ENCODE assay signal across 29 cellular contexts in the genomic region with DNA sequence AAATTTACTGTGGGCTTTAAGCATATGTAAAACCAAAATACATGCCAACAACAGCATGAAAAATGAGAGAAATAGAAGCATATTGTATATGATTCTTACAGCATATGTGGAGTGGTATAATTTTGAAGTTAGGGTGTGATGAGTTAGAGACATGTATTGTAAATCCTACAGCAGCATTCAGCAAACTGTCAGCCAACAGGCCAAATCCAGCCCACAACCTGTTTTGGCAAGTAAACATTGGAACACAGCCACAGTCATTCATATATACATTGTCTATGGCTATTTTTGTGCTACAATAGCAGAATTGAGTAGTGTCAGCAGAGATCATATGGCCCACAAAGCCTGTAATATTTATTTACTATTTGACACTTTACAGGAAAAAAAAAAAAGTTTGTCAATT. TPM values are rescaled to one million over a fixed set of nuclear protein-coding genes. Genes with fewer than 3 reads are reported as not detected.
A peak's percentile ranks its signal among the peaks of the same experiment; 100 is the strongest.
DNase-seq lines count a peak whose midpoint lies in the region; ATAC-seq, FAIRE-seq and TF ChIP-seq lines count a peak whose summit lies in the region.
"Had no signal": no experiment of that assay in that cellular context is flagged by ENCODE, and none has a peak within 500 bp of the region (broad histone marks: within the 10 kb centered on the region; RNA-seq: fewer than 3 reads in every experiment).

No MANE protein-coding gene starts in this region.

- H3K79me1 ChIP-seq in mesenchymal stem cell (replicated peaks; ENCODE audit: low read length, poor library complexity, severe bottlenecking) = no peaks in the 10 kb centered on the region

- no peak overlapping the region for H2BK120ac ChIP-seq in mesenchymal stem cell (ENCODE audit: low read depth, low read length)

- H4K8ac ChIP-seq in mesenchymal stem cell (ENCODE audit: low read length) = no peak overlapping the region

- no peaks in the 10 kb centered on the region for H3K79me2 ChIP-seq in keratinocyte (ENCODE audit: control insufficient read depth, insufficient read depth, low read length)

- H3K4me1 ChIP-seq in keratinocyte (ENCODE audit: control insufficient read depth, extremely low read depth, insufficient read depth, low read length) (peaks cover 11% of the 10 kb centered on the region), vagina (no peaks in the 10 kb centered on the region), mesenchymal stem cell (ENCODE audit: control insufficient read depth, insufficient read depth, low read depth, low read length) (no peaks in the 10 kb centered on the region)
- H3K4me1 ChIP-seq: BE2C, BLaER1 had no signal

- H3K27ac ChIP-seq in keratinocyte (ENCODE audit: control insufficient read depth, insufficient read depth, low read length) (no peak overlapping the region), vagina (no peak overlapping the region), mesenchymal stem cell (ENCODE audit: low read length, poor library complexity, severe bottlenecking) (no peak overlapping the region)
- H3K27ac ChIP-seq: BLaER1 had no signal

- peak; percentile 26 for DNase-seq in LNCaP clone FGC (ENCODE audit: low read depth)
- peak; percentile 71 for DNase-seq in bronchial epithelial cell (ENCODE audit: low read depth)
- no peak for DNase-seq in keratinocyte (ENCODE audit: low read depth, low spot score)
- no peak for DNase-seq in T-helper 9 cell
- DNase-seq in vagina (ENCODE audit: extremely low spot score in 2 of 2) = no peak
- DNase-seq in mesenchymal stem cell = no peak
- no peak for DNase-seq in NCI-H69 (lab: John Stamatoyannopoulos, UW)
- DNase-seq: 8988T; ACHN; BE2C; C1 segment of cervical spinal cord; CD4-positive, alpha-beta memory T cell; CD4-positive, CD25-positive, alpha-beta regulatory T cell; CD8-positive, alpha-beta memory T cell; COR-L47; DMS 273 treated with DMSO at 0.1 percent for 48 hours; DMS153; DMS53; DMS79; DND-41; EL; GDM1 had no signal

- H3K4ac ChIP-seq in mesenchymal stem cell (ENCODE audit: low read depth in 1 of 2, low read length in 2 of 2) = no peak overlapping the region

- H3K23ac ChIP-seq in mesenchymal stem cell (ENCODE audit: low read length in 2 of 2) = no peak overlapping the region

- TF ChIP-seq CTCF in LNCaP clone FGC (IDR thresholded peaks at IDR 0.05; ENCODE audit: control insufficient read depth, extremely low read depth, insufficient read depth) = no peak
- TF ChIP-seq CTCF in bronchial epithelial cell (IDR thresholded peaks at IDR 0.05; ENCODE audit: insufficient read depth, low read length, severe bottlenecking) = no peak
- no peak for TF ChIP-seq CTCF in keratinocyte (optimal IDR thresholded peaks at IDR 0.05 in 1 of 3, IDR thresholded peaks at IDR 0.05 in 1 of 3, conservative IDR thresholded peaks at IDR 0.05 in 1 of 3; ENCODE audit: extremely low read depth in 1 of 3, insufficient read depth in 2 of 3, low read length in 3 of 3)
- TF ChIP-seq CTCF in vagina (IDR thresholded peaks at IDR 0.05) = no peak

- no peak overlapping the region for H2AK5ac ChIP-seq in mesenchymal stem cell (ENCODE audit: low read length, severe bottlenecking)

- H3K18ac ChIP-seq in mesenchymal stem cell (ENCODE audit: low read depth in 1 of 2, low read length in 2 of 2) = no peak overlapping the region

- FAIRE-seq in bronchial epithelial cell (lab: Jason Lieb, UNC) = no peak
- FAIRE-seq in keratinocyte (lab: Jason Lieb, UNC) = peak; percentile 75
- FAIRE-seq: A204.1, GM12878, GM12892, GM18507, GM19239 had no signal

- no peaks in the 10 kb centered on the region for H4K20me1 ChIP-seq in keratinocyte (ENCODE audit: control insufficient read depth, extremely low read depth, insufficient read depth, low read length)
- H4K20me1 ChIP-seq: BLaER1 had no signal

- intact Hi-C loops in vagina (cut with DNase I) = no loop called here

- H4K91ac ChIP-seq in mesenchymal stem cell (ENCODE audit: low read length) = no peak overlapping the region

- H3K9me3 ChIP-seq in keratinocyte (ENCODE audit: control insufficient read depth, low read depth, low read length) (peaks cover 6% of the 10 kb centered on the region), vagina (peaks cover 4% of the 10 kb centered on the region), mesenchymal stem cell (ENCODE audit: control insufficient read depth, low read length) (peaks cover 29% of the 10 kb centered on the region)
- H3K9me3 ChIP-seq: BE2C had no signal

- H3K4me2 ChIP-seq in keratinocyte (ENCODE audit: control insufficient read depth, extremely low read depth, insufficient read depth, low read depth, low read length) = no peak overlapping the region
- no peak overlapping the region for H3K4me2 ChIP-seq in mesenchymal stem cell (ENCODE audit: low read length, poor library complexity, severe bottlenecking)
- H3K4me2 ChIP-seq: BLaER1 had no signal

- no peak overlapping the region for H3K9ac ChIP-seq in keratinocyte (ENCODE audit: control insufficient read depth, extremely low read depth, insufficient read depth, low read length)
- H3K9ac ChIP-seq in mesenchymal stem cell (ENCODE audit: low read length) = no peak overlapping the region
- H3K9ac ChIP-seq: BLaER1 had no signal

- no peaks in the 10 kb centered on the region for H3K27me3 ChIP-seq in bronchial epithelial cell (ENCODE audit: control insufficient read depth, insufficient read depth, low read length)
- no peaks in the 10 kb centered on the region for H3K27me3 ChIP-seq in keratinocyte (ENCODE audit: control insufficient read depth, extremely low read depth, insufficient read depth, low read length)
- H3K27me3 ChIP-seq in vagina = no peaks in the 10 kb centered on the region
- H3K27me3 ChIP-seq in mesenchymal stem cell (ENCODE audit: control insufficient read depth in 1 of 2, insufficient read depth in 1 of 2, low read length in 2 of 2) = no peaks in the 10 kb centered on the region
- H3K27me3 ChIP-seq: BE2C, BLaER1 had no signal

- dilution Hi-C loops in keratinocyte (cut with MboI; ENCODE audit: extremely low pct_ligation_motif_present, low sequenced_read_pairs) = loop anchor here (25.0 kb wide), 1 partner anchor 918 kb away; no protein-coding TSS in a partner anchor

- ATAC-seq in esophagus mucosa = peak; percentile 84
- ATAC-seq: GM12878 had no signal

- no peak overlapping the region for H2BK5ac ChIP-seq in mesenchymal stem cell (ENCODE audit: low read depth, low read length, poor library complexity, severe bottlenecking)

- no peak overlapping the region for H2BK12ac ChIP-seq in mesenchymal stem cell (ENCODE audit: low read length in 2 of 2)

- no peak overlapping the region for H2AFZ ChIP-seq in keratinocyte (ENCODE audit: control insufficient read depth, low read length)
- H2AFZ ChIP-seq in mesenchymal stem cell (ENCODE audit: low read depth, low read length) = no peak overlapping the region

- no peak overlapping the region for H2BK15ac ChIP-seq in mesenchymal stem cell (ENCODE audit: low read depth, poor library complexity, severe bottlenecking)

- no peaks in the 10 kb centered on the region for H3K36me3 ChIP-seq in bronchial epithelial cell (ENCODE audit: control insufficient read depth, insufficient read depth, low read length)
- no peaks in the 10 kb centered on the region for H3K36me3 ChIP-seq in keratinocyte (ENCODE audit: control insufficient read depth in 2 of 2, extremely low read depth in 1 of 2, insufficient read depth in 2 of 2, low read length in 2 of 2)
- peaks cover 0 to 9% of the 10 kb centered on the region in 2 donors for H3K36me3 ChIP-seq in vagina
- H3K36me3 ChIP-seq in mesenchymal stem cell (ENCODE audit: control insufficient read depth in 1 of 2, insufficient read depth in 2 of 2, low read depth in 1 of 2, low read length in 2 of 2) = peaks cover 3 to 14% of the 10 kb centered on the region in 2 experiments
- H3K36me3 ChIP-seq: BE2C had no signal

- no peak overlapping the region for H3K14ac ChIP-seq in mesenchymal stem cell (ENCODE audit: low read length in 2 of 2)

- no peaks in the 10 kb centered on the region for H3K9me1 ChIP-seq in keratinocyte (ENCODE audit: control insufficient read depth, extremely low read depth, insufficient read depth, low read length)

- TF ChIP-seq POLR2A in vagina (IDR thresholded peaks at IDR 0.05) = no peak

- H3K4me3 ChIP-seq in LNCaP clone FGC (ENCODE audit: low read depth, low read length) (no peak overlapping the region), bronchial epithelial cell (ENCODE audit: low read depth, low read length) (no peak overlapping the region), keratinocyte (ENCODE audit: control insufficient read depth in 2 of 3, extremely low read depth in 1 of 3, insufficient read depth in 2 of 3, low read depth in 1 of 3, low read length in 3 of 3) (no peak overlapping the region), vagina (no peak overlapping the region), mesenchymal stem cell (ENCODE audit: insufficient read depth in 1 of 2, low read depth in 1 of 2, low read length in 2 of 2) (no peak overlapping the region)
- H3K4me3 ChIP-seq: BLaER1, GM12878 had no signal

RNA-seq across cellular contexts. Expression of a gene that starts 42.3 kb away (rescaled TPM):
- total RNA-seq in bronchial epithelial cell (7.9 and 9.5 TPM in 2 replicates), esophagus mucosa (6.1 TPM), vagina (10.8 TPM)
- polyA plus RNA-seq in keratinocyte = 6.3 to 8.4 TPM (median 7.7 TPM) in 3 replicates
- polyA plus RNA-seq in keratinocyte (2011; ENCODE audit: low read depth) = 3.3 TPM
- polyA plus RNA-seq in keratinocyte (2011; cell fraction: cytosol; rRNA removed) = 3.4 and 5.6 TPM in 2 replicates
- 13.7 TPM in 2 replicates for polyA plus RNA-seq in keratinocyte (2011; cell fraction: nucleus; rRNA removed)
- 4.7 and 6.9 TPM in 2 replicates for polyA plus RNA-seq in keratinocyte (2012; ENCODE audit: low replicate concordance)
- polyA minus RNA-seq in keratinocyte = 3.6 to 6.8 TPM (median 6.5 TPM) in 3 replicates
- polyA minus RNA-seq in keratinocyte (2011; cell fraction: cytosol; rRNA and poly(A)+ RNA removed) = 4.2 TPM
- polyA minus RNA-seq in keratinocyte (2011; cell fraction: nucleus; rRNA and poly(A)+ RNA removed) = 5.3 and 9.8 TPM in 2 replicates
- polyA plus RNA-seq in mesenchymal stem cell (2013, experiment 1 of 2) = 4.5 TPM
- polyA plus RNA-seq in mesenchymal stem cell (2013, experiment 2 of 2) = 4.8 TPM

Comparison
In these comparisons a context has a peak if more than half of its experiments do, and no peak if none do; other contexts are left out.
1. DNase-seq: peak in LNCaP clone FGC (single experiment) and bronchial epithelial cell (single experiment); none in keratinocyte (single experiment), T-helper 9 cell (single experiment), vagina (0 of 2), mesenchymal stem cell (single experiment) and NCI-H69 (single experiment).